Comparison of ENCODE assay signal across 8 cellular contexts in the genomic region with DNA sequence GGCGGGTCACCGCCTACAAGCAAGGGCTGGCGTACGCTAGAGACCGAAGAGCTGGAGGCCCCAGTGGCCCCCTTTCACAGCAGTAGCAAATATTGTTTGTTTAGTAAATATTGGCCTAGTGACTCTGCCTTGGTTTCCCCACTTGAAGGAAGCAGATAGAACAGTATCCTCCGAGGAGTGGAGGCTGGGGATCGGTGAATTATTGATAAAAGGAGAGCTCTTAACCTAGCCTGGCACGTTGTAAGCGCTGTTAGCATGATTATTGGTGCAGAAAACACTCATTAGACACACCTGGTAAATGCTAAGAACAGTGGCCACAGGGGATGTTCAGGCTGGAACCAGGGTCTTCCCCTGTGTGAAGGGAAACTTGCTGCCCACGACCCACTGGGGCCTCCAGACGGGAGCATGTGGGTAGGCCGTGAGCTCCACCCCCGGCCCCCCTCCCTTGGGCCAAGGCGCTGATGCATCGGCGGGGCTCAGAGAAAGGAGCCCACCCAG. TPM values are rescaled to one million over a fixed set of nuclear protein-coding genes. Genes with fewer than 3 reads are reported as not detected.
DNase-seq lines count a peak whose midpoint lies in the region; ATAC-seq and TF ChIP-seq lines count a peak whose summit lies in the region.

No MANE protein-coding gene starts in this region.

- peak overlapping the region; percentile 97 for H3K4me2 ChIP-seq in BLaER1

- CTCF ChIA-PET in RWPE1 (lab: Yijun Ruan, JAX), result interaction anchor here (0.6 to 1.5 kb wide), 3 partner anchors 35 to 187 kb away, joined by 3 to 7 read pairs (median 5); no protein-coding TSS in a partner anchor

- POLR2A ChIA-PET in RWPE1 (lab: Yijun Ruan, JAX; ENCODE audit: low non-redundant PET), result interaction anchor here (0.6 to 2.2 kb wide), 4 partner anchors 11 to 301 kb away, joined by 3 to 18 read pairs (median 9); partner anchors contain the start of gene NACC1

- WGBS in esophagus squamous epithelium, 2 donors, result 0% methylated on average over 1 to 5 of the region's 16 CpGs

- H3K9me3 ChIP-seq in BLaER1 (no peaks in the 10 kb centered on the region), esophagus squamous epithelium (no peaks in the 10 kb centered on the region)

- DNase-seq in RWPE1 (ENCODE audit: low spot score) (no peak), esophagus squamous epithelium (lab: John Stamatoyannopoulos, UW) (no peak), osteocyte (ENCODE audit: extremely low spot score, unreplicated experiment) (no peak), dermis blood vessel endothelial cell (no peak), NCI-H2029 treated with DMSO at 0.1 percent for 48 hours (lab: John Stamatoyannopoulos, UW) (no peak), SIG-M5 (lab: John Stamatoyannopoulos, UW) (no peak)

- peak overlapping the region; percentile 95 for H3K9ac ChIP-seq in BLaER1

- peak overlapping the region; percentile 99 for H3K4me3 Mint-ChIP-seq in osteocyte (ENCODE audit: unreplicated experiment)

- no peaks in the 10 kb centered on the region for H3K27me3 Mint-ChIP-seq in osteocyte (ENCODE audit: unreplicated experiment)

- peaks cover 26% of the 10 kb centered on the region for H4K20me1 ChIP-seq in BLaER1

- H3K27me3 ChIP-seq in BLaER1, result no peaks in the 10 kb centered on the region
- no peaks in the 10 kb centered on the region for H3K27me3 ChIP-seq in esophagus squamous epithelium

- TF ChIP-seq CTCF in RWPE1 (conservative IDR thresholded peaks at IDR 0.05; ENCODE audit: low read depth) (no peak), esophagus squamous epithelium (IDR thresholded peaks at IDR 0.05) (no peak), osteocyte (IDR thresholded peaks at IDR 0.05) (no peak)

- no peaks in the 10 kb centered on the region for H3K9me3 Mint-ChIP-seq in osteocyte (ENCODE audit: unreplicated experiment)

- H3K4me3 ChIP-seq in BLaER1, result peak overlapping the region; percentile 100
- peak overlapping the region; percentile 85 to 99 (median 92) for H3K4me3 ChIP-seq in esophagus squamous epithelium

- intact Hi-C loops in esophagus squamous epithelium (cut with DNase I), result no loop called here

- H3K27ac ChIP-seq in BLaER1 (peak overlapping the region; percentile 98), RWPE1 (peak overlapping the region; percentile 100), esophagus squamous epithelium (peak overlapping the region; percentile 96 to 100 (median 100))

- H3K4me1 ChIP-seq in BLaER1, result peaks cover 44% of the 10 kb centered on the region
- peaks cover 27 to 62% (median 30%) of the 10 kb centered on the region in 3 donors for H3K4me1 ChIP-seq in esophagus squamous epithelium

- peak; percentile 10 for ATAC-seq in GM21786 (IDR thresholded peaks at IDR 0.05; ENCODE audit: unreplicated experiment)

- H3K4me1 Mint-ChIP-seq in osteocyte (ENCODE audit: unreplicated experiment), result peaks cover 31% of the 10 kb centered on the region

- peaks cover 9% of the 10 kb centered on the region for H3K36me3 Mint-ChIP-seq in osteocyte (ENCODE audit: unreplicated experiment)

- H3K36me3 ChIP-seq in BLaER1, result peaks cover 10% of the 10 kb centered on the region; the same call in 1 of the 2 replicates
- peaks cover 0 to 4% (median 0%) of the 10 kb centered on the region in 3 donors for H3K36me3 ChIP-seq in esophagus squamous epithelium

- TF ChIP-seq POLR2A in esophagus squamous epithelium (IDR thresholded peaks at IDR 0.05), result no peak

- peak overlapping the region; percentile 97 for H3K27ac Mint-ChIP-seq in osteocyte (ENCODE audit: unreplicated experiment)

RNA-seq across cellular contexts. Expression of gene IER2, which starts 2.2 kb away (rescaled TPM):
- total RNA-seq in esophagus squamous epithelium (100 to 1,000 TPM in 1 of 4 donors, 10 to 100 TPM in 3; 46.5 to 118 (median 76.9) TPM), osteocyte (109 and 148 TPM in 2 replicates), dermis blood vessel endothelial cell (25.5 and 30.8 TPM in 2 replicates)

RNA-seq across cellular contexts. Expression of gene STX10, which starts 2.2 kb away (rescaled TPM):
- total RNA-seq in esophagus squamous epithelium, result 10 to 100 TPM; 50.3 to 80.4 (median 69.3) TPM
- 48.5 and 50.5 TPM in 2 replicates for total RNA-seq in osteocyte
- 69.9 and 84.6 TPM in 2 replicates for total RNA-seq in dermis blood vessel endothelial cell

RNA-seq across cellular contexts. Expression of gene NACC1, which starts 34.3 kb away (rescaled TPM):
- total RNA-seq in esophagus squamous epithelium (10 to 100 TPM; 26.7 to 45.5 (median 37.1) TPM), osteocyte (40.4 and 45.1 TPM in 2 replicates), dermis blood vessel endothelial cell (35.9 and 136 TPM in 2 replicates)

RNA-seq across cellular contexts. Expression of gene TRMT1, which starts 35.9 kb away (rescaled TPM):
- total RNA-seq in esophagus squamous epithelium (10 to 100 TPM; 19.4 to 42.5 (median 29.0) TPM), osteocyte (37.4 and 43.1 TPM in 2 replicates), dermis blood vessel endothelial cell (44.7 and 47.0 TPM in 2 replicates)

RNA-seq across cellular contexts. Expression of gene LYL1, which starts 49.7 kb away (rescaled TPM):
- 10 to 100 TPM in 1 of 4 donors, 1 to 10 TPM in 3; 2.1 to 13.0 (median 3.9) TPM for total RNA-seq in esophagus squamous epithelium
- not detected in 2 replicates for total RNA-seq in osteocyte
- 51.8 and 55.0 TPM in 2 replicates for total RNA-seq in dermis blood vessel endothelial cell
